ENCODE assay signal across 14 cellular contexts in the genomic region with DNA sequence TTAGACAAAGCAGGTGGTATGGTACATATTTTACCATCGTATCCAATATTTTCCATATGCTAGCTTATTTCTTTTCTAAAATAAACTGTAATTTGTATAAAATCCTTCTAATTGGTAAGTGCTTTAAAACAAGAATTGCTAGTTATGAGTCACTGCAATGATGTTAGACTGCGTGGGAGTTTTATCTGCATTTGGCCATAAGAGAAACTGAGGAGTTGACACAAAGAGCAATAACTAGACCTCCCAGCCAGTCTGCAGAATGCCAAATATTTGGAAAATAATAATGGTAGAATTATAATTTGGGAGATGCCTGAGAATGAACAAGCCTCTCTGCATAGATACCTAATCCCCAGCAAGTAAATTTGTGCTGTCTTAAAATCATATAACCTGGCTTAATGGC.
DNase-seq lines count a peak whose midpoint lies in the region; ATAC-seq and TF ChIP-seq lines count a peak whose summit lies in the region.
"Had no signal": no experiment of that assay in that cellular context is flagged by ENCODE, and none has a peak within 500 bp of the region (broad histone marks: within the 10 kb centered on the region; RNA-seq: fewer than 3 reads in every experiment).

No MANE protein-coding gene starts in this region.

- no peak overlapping the region for H4K91ac ChIP-seq in IMR-90 (ENCODE audit: insufficient read depth, low read depth, low read length)

- H2BK15ac ChIP-seq in IMR-90 (ENCODE audit: low read depth, low read length) = no peak overlapping the region

- H4K5ac ChIP-seq in IMR-90 (ENCODE audit: low read depth, low read length) = no peak overlapping the region

- no peaks in the 10 kb centered on the region for H3K27me3 Mint-ChIP-seq in activated CD4-positive, alpha-beta memory T cell treated with anti-CD3 and anti-CD28 coated beads, Interleukin-2, amount 10 ng/mL, durations not matched to agents 7 days and 5 days
- H3K27me3 Mint-ChIP-seq: IgD-negative memory B cell had no signal

- H2AK9ac ChIP-seq in IMR-90 (replicated peaks; ENCODE audit: low read depth, low read length, poor library complexity) = no peak overlapping the region

- no peaks in the 10 kb centered on the region for H3K79me1 ChIP-seq in IMR-90 (ENCODE audit: low read depth in 1 of 2, low read length in 2 of 2)

- no peaks in the 10 kb centered on the region for H3K9me3 Mint-ChIP-seq in activated CD4-positive, alpha-beta memory T cell treated with anti-CD3 and anti-CD28 coated beads, Interleukin-2, amount 10 ng/mL, durations not matched to agents 7 days and 5 days

- H3K27ac ChIP-seq in IMR-90 (ENCODE audit: insufficient read depth, low read length) = no peak overlapping the region
- H3K27ac ChIP-seq in hepatocyte = no peak overlapping the region

- no peak for ATAC-seq in IMR-90 (ENCODE audit: low read depth)
- ATAC-seq: HCT116 had no signal

- no peak overlapping the region for H2AFZ ChIP-seq in IMR-90 (replicated peaks; ENCODE audit: low read length, poor library complexity)
- H2AFZ ChIP-seq in hepatocyte = no peak overlapping the region

- no peak overlapping the region for H3K14ac ChIP-seq in IMR-90 (replicated peaks; ENCODE audit: low read depth, low read length)

- intact Hi-C loops in IMR-90 (cut with micrococcal nuclease) = no loop called here

- no peak overlapping the region for H3K23ac ChIP-seq in IMR-90 (ENCODE audit: low read depth, low read length)

- H3K36me3 ChIP-seq in IMR-90 (ENCODE audit: control insufficient read depth, insufficient read depth, low read length) (no peaks in the 10 kb centered on the region), hepatocyte (replicated peaks; ENCODE audit: insufficient read depth, low read depth) (no peaks in the 10 kb centered on the region)

- H3K79me2 ChIP-seq in hepatocyte = no peaks in the 10 kb centered on the region

- H3K4me1 ChIP-seq in IMR-90 (ENCODE audit: control insufficient read depth, insufficient read depth, low read length) (no peaks in the 10 kb centered on the region), hepatocyte (ENCODE audit: insufficient read depth) (no peaks in the 10 kb centered on the region)

- H3K4me1 Mint-ChIP-seq in activated CD4-positive, alpha-beta memory T cell treated with anti-CD3 and anti-CD28 coated beads, Interleukin-2, amount 10 ng/mL, durations not matched to agents 7 days and 5 days = no peaks in the 10 kb centered on the region
- H3K4me1 Mint-ChIP-seq: IgD-negative memory B cell had no signal

- no peaks in the 10 kb centered on the region for H3K9me1 ChIP-seq in IMR-90 (ENCODE audit: insufficient read depth, low read length)

- no peaks in the 10 kb centered on the region for H3K9me2 ChIP-seq in hepatocyte (replicated peaks; ENCODE audit: insufficient read depth)

- H3K27me3 ChIP-seq in IMR-90 (ENCODE audit: control insufficient read depth, insufficient read depth, low read length) (no peaks in the 10 kb centered on the region), hepatocyte (no peaks in the 10 kb centered on the region)

- in situ Hi-C loops in IMR-90 (cut with MboI; ENCODE audit: low sequenced_read_pairs) = no loop called here

- no peak overlapping the region for H2AK5ac ChIP-seq in IMR-90 (ENCODE audit: low read depth, low read length)

- WGBS in IMR-90 (ENCODE audit: extremely low coverage in 2 of 2, insufficient read length in 1 of 2), 2 experiments = no CpG with 5 or more reads among the region's 2 CpGs
- 57% methylated on average over 2 of the region's 2 CpGs for WGBS in hepatocyte (ENCODE audit: low lambda C conversion rate, missing lambda C conversion rate)

- H4K20me1 ChIP-seq in IMR-90 (ENCODE audit: insufficient read depth, low read length) (no peaks in the 10 kb centered on the region), hepatocyte (ENCODE audit: insufficient read depth, poor library complexity, severe bottlenecking) (no peaks in the 10 kb centered on the region)

- no peak overlapping the region for H2BK5ac ChIP-seq in IMR-90 (ENCODE audit: low read depth, low read length, poor library complexity, severe bottlenecking)

- no peak overlapping the region for H3K27ac Mint-ChIP-seq in activated CD4-positive, alpha-beta memory T cell treated with anti-CD3 and anti-CD28 coated beads, Interleukin-2, amount 10 ng/mL, durations not matched to agents 7 days and 5 days
- H3K27ac Mint-ChIP-seq: IgD-negative memory B cell had no signal

- H3K4me3 Mint-ChIP-seq in activated CD4-positive, alpha-beta memory T cell treated with anti-CD3 and anti-CD28 coated beads, Interleukin-2, amount 10 ng/mL, durations not matched to agents 7 days and 5 days = no peak overlapping the region
- H3K4me3 Mint-ChIP-seq: IgD-negative memory B cell had no signal

- no peak overlapping the region for H3K9ac ChIP-seq in IMR-90 (ENCODE audit: low read depth, low read length)

- H3K9me3 ChIP-seq in IMR-90 (ENCODE audit: control insufficient read depth, insufficient read depth, low read length) = no peaks in the 10 kb centered on the region
- H3K9me3 ChIP-seq in hepatocyte (ENCODE audit: low read depth) = no peaks in the 10 kb centered on the region

- H3K4me2 ChIP-seq in IMR-90 (ENCODE audit: low read depth, low read length) = no peak overlapping the region
- H3K4me2 ChIP-seq in hepatocyte = no peak overlapping the region

- no peak for TF ChIP-seq POLR2A in IMR-90 (IDR thresholded peaks at IDR 0.05; ENCODE audit: low read depth, low read length)

- TF ChIP-seq CTCF in AG10803 (conservative IDR thresholded peaks at IDR 0.05; ENCODE audit: low read length) = no peak
- TF ChIP-seq CTCF in IMR-90 (conservative IDR thresholded peaks at IDR 0.05; ENCODE audit: low read depth, low read length) = no peak
- TF ChIP-seq CTCF in cardiac fibroblast (IDR thresholded peaks at IDR 0.05; ENCODE audit: low read depth, low read length) = no peak
- TF ChIP-seq CTCF in hepatocyte (IDR thresholded peaks at IDR 0.05; ENCODE audit: poor library complexity) = no peak

- no peak overlapping the region for H3K56ac ChIP-seq in IMR-90 (ENCODE audit: extremely low read depth, insufficient read depth, low read length)

- dilution Hi-C loops in IMR-90 (cut with HindIII; ENCODE audit: low sequenced_read_pairs, unreplicated experiment) = no loop called here

- DNase-seq in AG10803 (ENCODE audit: low read depth) (peak; percentile 13), IMR-90 (peak; percentile 38), cardiac fibroblast (ENCODE audit: low read depth in 2 of 2) (peak; percentile 52 to 83), iris pigment epithelial cell (ENCODE audit: low read depth) (peak; percentile 73), LoVo (ENCODE audit: low spot score) (no peak), RKO (ENCODE audit: low spot score) (no peak), hepatocyte (ENCODE audit: low spot score) (no peak)
- no peak for DNase-seq in activated CD4-positive, alpha-beta memory T cell treated with anti-CD3 and anti-CD28 coated beads, Interleukin-2, amount 10 ng/mL, durations not matched to agents 7 days and 5 days
- DNase-seq: AML-193, COR-L47, NCI-H187, NCI-H526 treated with DMSO at 0.1 percent for 48 hours had no signal

- no peak overlapping the region for H3K18ac ChIP-seq in IMR-90 (ENCODE audit: low read depth, low read length)

- CTCF ChIA-PET in IMR-90 (lab: Yijun Ruan, JAX) = no interaction called here
- CTCF ChIA-PET in activated CD4-positive, alpha-beta memory T cell treated with anti-CD3 and anti-CD28 coated beads, Interleukin-2, amount 10 ng/mL, durations not matched to agents 7 days and 5 days (lab: Charles Lee) = no interaction called here

- H3K4me3 ChIP-seq in AG10803 (ENCODE audit: low read length) = no peak overlapping the region
- H3K4me3 ChIP-seq in IMR-90 (ENCODE audit: insufficient read depth, low read depth, low read length) = no peak overlapping the region
- no peak overlapping the region for H3K4me3 ChIP-seq in cardiac fibroblast (replicated peaks in 1 of 2; ENCODE audit: low read depth in 2 of 2, low read length in 2 of 2)
- no peak overlapping the region for H3K4me3 ChIP-seq in hepatocyte

- H3K36me3 Mint-ChIP-seq in activated CD4-positive, alpha-beta memory T cell treated with anti-CD3 and anti-CD28 coated beads, Interleukin-2, amount 10 ng/mL, durations not matched to agents 7 days and 5 days (ENCODE audit: low read depth) = no peaks in the 10 kb centered on the region
- H3K36me3 Mint-ChIP-seq: IgD-negative memory B cell had no signal

- no peak overlapping the region for H2BK120ac ChIP-seq in IMR-90 (ENCODE audit: low read depth, low read length)

- no TSS peak for BruUV-seq in IMR-90 (replicated peaks; lab: Mats Ljungman, UMichigan)

- no peak for TF ChIP-seq RAD21 in IMR-90 (IDR thresholded peaks at IDR 0.05; ENCODE audit: low read length)

- no peak overlapping the region for H4K8ac ChIP-seq in IMR-90 (ENCODE audit: low read depth in 2 of 2, low read length in 2 of 2)

- no peak overlapping the region for H2BK20ac ChIP-seq in IMR-90 (ENCODE audit: low read depth, low read length)

- H3K4ac ChIP-seq in IMR-90 (ENCODE audit: low read depth, low read length) = no peak overlapping the region

- POLR2A ChIA-PET in IMR-90 (lab: Charles Lee; ENCODE audit: unreplicated experiment) = no interaction called here
- POLR2A ChIA-PET in activated CD4-positive, alpha-beta memory T cell treated with anti-CD3 and anti-CD28 coated beads, Interleukin-2, amount 10 ng/mL, durations not matched to agents 7 days and 5 days (lab: Charles Lee) = no interaction called here

TF ChIP-seq in IMR-90, 13 proteins besides CTCF, POLR2A, EP300 and RAD21 (continues in another document):
- TF ChIP-seq NFE2L2 (IDR thresholded peaks at IDR 0.05; ENCODE audit: low read depth, low read length) (no peak), CHD1 (IDR thresholded peaks at IDR 0.05; ENCODE audit: low read depth, low read length) (no peak), SMC3 (IDR thresholded peaks at IDR 0.05; ENCODE audit: low read depth, low read length) (no peak), BHLHE40 (IDR thresholded peaks at IDR 0.05; ENCODE audit: low read depth, low read length) (no peak), MXI1 (IDR thresholded peaks at IDR 0.05; ENCODE audit: borderline replicate concordance, low read depth, low read length) (no peak), CEBPB (IDR thresholded peaks at IDR 0.05; ENCODE audit: low read depth, low read length) (no peak), MAZ (IDR thresholded peaks at IDR 0.05; ENCODE audit: borderline replicate concordance, low read depth, low read length) (no peak), MAFK (IDR thresholded peaks at IDR 0.05; ENCODE audit: low read depth, low read length) (no peak)
- TF ChIP-seq, protein P1, sequence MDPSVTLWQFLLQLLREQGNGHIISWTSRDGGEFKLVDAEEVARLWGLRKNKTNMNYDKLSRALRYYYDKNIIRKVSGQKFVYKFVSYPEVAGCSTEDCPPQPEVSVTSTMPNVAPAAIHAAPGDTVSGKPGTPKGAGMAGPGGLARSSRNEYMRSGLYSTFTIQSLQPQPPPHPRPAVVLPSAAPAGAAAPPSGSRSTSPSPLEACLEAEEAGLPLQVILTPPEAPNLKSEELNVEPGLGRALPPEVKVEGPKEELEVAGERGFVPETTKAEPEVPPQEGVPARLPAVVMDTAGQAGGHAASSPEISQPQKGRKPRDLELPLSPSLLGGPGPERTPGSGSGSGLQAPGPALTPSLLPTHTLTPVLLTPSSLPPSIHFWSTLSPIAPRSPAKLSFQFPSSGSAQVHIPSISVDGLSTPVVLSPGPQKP (IDR thresholded peaks at IDR 0.05; ENCODE audit: borderline replicate concordance, low read depth, low read length) = no peak

Comparison
In these comparisons a context has a peak if more than half of its experiments do, and no peak if none do; other contexts are left out.
1. DNase-seq: peak in AG10803 (single experiment), IMR-90 (single experiment), cardiac fibroblast (2 of 2) and iris pigment epithelial cell (single experiment); none in activated CD4-positive, alpha-beta memory T cell treated with anti-CD3 and anti-CD28 coated beads, Interleukin-2, amount 10 ng/mL, durations not matched to agents 7 days and 5 days (single experiment), LoVo (single experiment), RKO (single experiment) and hepatocyte (single experiment).